Comparison of ENCODE assay signal across 15 cellular contexts in genomic region chrY:24630528-24631246, GRCh38. TPM values are rescaled to one million over a fixed set of nuclear protein-coding genes. Genes with fewer than 3 reads are reported as not detected.
"Had no signal": no experiment of that assay in that cellular context is flagged by ENCODE, and none has a peak within 500 bp of the region (broad histone marks: within the 10 kb centered on the region; RNA-seq: fewer than 3 reads in every experiment).

No MANE protein-coding gene starts in this region.

RNA-seq across cellular contexts. Expression of gene BPY2B, which starts 12.9 kb away (rescaled TPM):
- total RNA-seq: activated B cell treated with CpG ODN at 0.5 μM for 24 hours; activated CD4-positive, alpha-beta memory T cell treated with anti-CD3 and anti-CD28 coated beads for 36 hours; activated CD4-positive, alpha-beta memory T cell treated with anti-CD3 and anti-CD28 coated beads, Interleukin-2, amount 10 ng/mL, durations not matched to agents 7 days and 5 days; activated CD4-positive, alpha-beta T cell treated with anti-CD3 and anti-CD28 coated beads for 36 hours; activated CD4-positive, alpha-beta T cell treated with anti-CD3 and anti-CD28 coated beads, Interleukin-2, amount 10 ng/mL, durations not matched to agents 24 days and 14 days; activated CD4-positive, alpha-beta T cell treated with anti-CD3 and anti-CD28 coated beads, Interleukin-2, amount 10 ng/mL, durations not matched to agents 7 days and 5 days; activated CD8-positive, alpha-beta memory T cell treated with anti-CD3 and anti-CD28 coated beads for 36 hours; activated CD8-positive, alpha-beta memory T cell treated with anti-CD3 and anti-CD28 coated beads, Interleukin-2, amount 10 ng/mL, durations not matched to agents 7 days and 5 days; activated CD8-positive, alpha-beta T cell treated with anti-CD3 and anti-CD28 coated beads for 36 hours; activated CD8-positive, alpha-beta T cell treated with anti-CD3 and anti-CD28 coated beads, Interleukin-2, amount 10 ng/mL, durations not matched to agents 7 days and 5 days; T-cell; T-helper 1 cell treated with Interleukin-12 subunit alpha and Interleukin-12 subunit beta and Interleukin-4 antibody, amounts not matched to agents 30 ng/mL and 1 ng/mL, for 36 hours; T-helper 17 cell; T-helper 2 cell treated with Interferon-gamma antibody and Interleukin-4, amounts not matched to agents 100 ng/mL and 5 ng/mL, for 36 hours; WTC11 had no signal
